In the genomic region with DNA sequence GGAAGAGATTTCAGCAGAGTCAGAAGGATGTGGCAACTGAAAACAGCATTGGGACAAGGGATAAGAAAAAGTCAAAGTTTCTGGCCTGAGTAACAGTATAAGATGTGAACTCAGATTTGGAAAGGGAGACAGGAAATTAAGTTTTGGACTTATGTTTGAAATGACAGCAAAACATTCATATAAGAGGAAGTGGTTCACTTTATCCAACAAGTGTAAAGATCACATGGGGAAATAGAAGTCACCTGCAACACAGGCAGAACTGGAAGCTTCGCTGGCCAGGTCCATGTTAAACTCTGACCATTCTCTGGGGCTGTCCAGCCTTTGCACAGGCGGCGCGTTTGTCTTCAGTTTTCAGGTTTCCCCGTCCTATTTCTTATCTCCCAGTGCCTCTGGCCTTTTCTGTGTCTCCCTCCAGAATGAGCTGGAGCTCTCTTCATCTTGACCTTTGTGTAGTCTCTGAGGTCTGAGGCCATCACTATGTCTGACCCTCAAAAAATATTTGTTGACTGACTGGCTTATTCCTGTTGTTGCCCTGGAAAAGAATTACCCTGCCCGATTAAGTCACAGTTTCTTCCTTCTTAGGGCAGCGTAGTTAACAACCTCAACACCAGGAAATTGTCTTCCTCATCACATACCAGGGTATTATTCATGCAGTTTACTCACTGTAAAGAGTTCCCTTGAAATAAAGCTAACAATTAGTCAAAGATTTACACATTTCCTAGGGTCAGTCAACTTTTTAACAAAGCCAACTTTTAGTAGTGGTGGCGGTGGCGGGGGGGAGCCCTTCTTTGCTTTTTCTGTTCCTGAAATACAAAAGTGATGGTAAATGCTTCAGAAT, we compare ENCODE assay signal across 8 cellular contexts. TPM values are rescaled to one million over a fixed set of nuclear protein-coding genes. Genes with fewer than 3 reads are reported as not detected.
DNase-seq lines count a peak whose midpoint lies in the region; ATAC-seq and TF ChIP-seq lines count a peak whose summit lies in the region.

No MANE protein-coding gene starts in this region.

- H3K27ac Mint-ChIP-seq in T-cell (peak overlapping the region; percentile 92 to 96), endothelial cell (ENCODE audit: unreplicated experiment) (peak overlapping the region; percentile 79)
- peak overlapping the region; percentile 44 to 97 (median 94) for H3K27ac Mint-ChIP-seq in naive thymus-derived CD8-positive, alpha-beta T cell

- POLR2A ChIA-PET in T-cell (lab: Charles Lee) = interaction anchor here (0.6 to 1.6 kb wide), 5 partner anchors 12 to 73 kb away, joined by 3 to 4 read pairs (median 3); no protein-coding TSS in a partner anchor
- POLR2A ChIA-PET in naive thymus-derived CD8-positive, alpha-beta T cell (lab: Charles Lee) = interaction anchor here (0.5 to 4.4 kb wide), 12 partner anchors 8 to 375 kb away, joined by 3 to 113 read pairs (median 9); no protein-coding TSS in a partner anchor

- TF ChIP-seq CTCF in endothelial cell (IDR thresholded peaks at IDR 0.05; ENCODE audit: unreplicated experiment) = no peak

- DNase-seq in activated effector memory CD4-positive, alpha-beta T cell treated with anti-CD3 and anti-CD28 coated beads, Interleukin-2, amount 50 U/mL, for 16 hours = peak; percentile 65
- DNase-seq in activated effector memory CD4-positive, alpha-beta T cell treated with Interleukin-2 at 50 U/mL for 16 hours = no peak
- peak in 1 of 34 experiments; percentile 15 for DNase-seq in T-cell
- no peak for DNase-seq in endothelial cell (ENCODE audit: low spot score)
- DNase-seq in naive thymus-derived CD8-positive, alpha-beta T cell = peak in 1 of 10 donors; percentile 32
- no peak for DNase-seq in GDM1 (lab: John Stamatoyannopoulos, UW)
- DNase-seq in epidermal melanocyte (ENCODE audit: insufficient read length, low spot score) = no peak

- H3K4me3 Mint-ChIP-seq in T-cell (peak overlapping the region; percentile 78 to 86 (median 80)), endothelial cell (ENCODE audit: unreplicated experiment) (peak overlapping the region; percentile 91)
- peak overlapping the region; percentile 74 to 92 (median 90) for H3K4me3 Mint-ChIP-seq in naive thymus-derived CD8-positive, alpha-beta T cell

- CTCF ChIA-PET in T-cell (lab: Charles Lee) = interaction anchor here (0.5 to 2.8 kb wide), 5 partner anchors 25 to 180 kb away, joined by 3 to 11 read pairs (median 4); no protein-coding TSS in a partner anchor

- H3K36me3 Mint-ChIP-seq in T-cell (peaks cover 2% of the 10 kb centered on the region), endothelial cell (ENCODE audit: low read depth, unreplicated experiment) (peaks cover 4% of the 10 kb centered on the region)
- H3K36me3 Mint-ChIP-seq in naive thymus-derived CD8-positive, alpha-beta T cell = peaks cover 4 to 17% (median 7%) of the 10 kb centered on the region in 3 donors

- H3K27me3 Mint-ChIP-seq in T-cell (no peaks in the 10 kb centered on the region), endothelial cell (ENCODE audit: unreplicated experiment) (peaks cover 16% of the 10 kb centered on the region)
- no peaks in the 10 kb centered on the region for H3K27me3 Mint-ChIP-seq in naive thymus-derived CD8-positive, alpha-beta T cell

- H3K4me1 Mint-ChIP-seq in T-cell (peaks cover 48 to 59% (median 57%) of the 10 kb centered on the region in 3 donors), endothelial cell (ENCODE audit: unreplicated experiment) (peaks cover 28% of the 10 kb centered on the region)
- H3K4me1 Mint-ChIP-seq in naive thymus-derived CD8-positive, alpha-beta T cell = peaks cover 29 to 62% (median 59%) of the 10 kb centered on the region in 4 donors

- ATAC-seq in T-cell (replicated peaks in 1 of 4) = no peak
- no peak for ATAC-seq in naive thymus-derived CD8-positive, alpha-beta T cell
- no peak for ATAC-seq in GM21367 (IDR thresholded peaks at IDR 0.05; ENCODE audit: unreplicated experiment)

- H3K9me3 Mint-ChIP-seq in T-cell (no peaks in the 10 kb centered on the region), endothelial cell (ENCODE audit: unreplicated experiment) (no peaks in the 10 kb centered on the region)
- no peaks in the 10 kb centered on the region for H3K9me3 Mint-ChIP-seq in naive thymus-derived CD8-positive, alpha-beta T cell

RNA-seq across cellular contexts. Expression of gene RASA2, which starts 1.0 kb away (rescaled TPM):
- total RNA-seq in T-cell = 10 to 100 TPM; 52.7 to 80.0 (median 62.6) TPM
- total RNA-seq in endothelial cell (ENCODE audit: unreplicated experiment) = 32.5 TPM
- 100 to 1,000 TPM; 112 to 124 TPM for total RNA-seq in naive thymus-derived CD8-positive, alpha-beta T cell
- 10 to 100 TPM; 55.0 to 66.8 (median 57.9) TPM for polyA plus RNA-seq in naive thymus-derived CD8-positive, alpha-beta T cell
